In the genomic region with DNA sequence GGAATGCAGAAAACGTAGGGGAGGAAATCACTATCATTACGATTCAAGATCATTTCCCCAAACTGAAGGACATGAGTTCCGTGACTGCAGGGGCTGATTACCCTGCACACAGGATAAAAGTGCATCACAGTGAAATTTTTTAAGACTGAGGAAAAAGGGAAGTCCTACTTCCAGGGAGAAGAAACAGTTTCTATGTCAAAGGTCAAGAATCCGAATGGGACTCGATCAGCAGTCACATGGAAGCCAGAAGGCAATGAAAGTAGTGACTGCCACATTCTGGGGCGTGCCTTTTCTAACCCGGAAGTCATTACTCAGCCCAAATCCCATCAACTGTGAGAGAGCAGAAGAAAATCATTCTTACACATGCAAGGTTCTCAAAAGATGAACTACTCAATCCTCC, we compare ENCODE assay signal across 11 cellular contexts. TPM values are rescaled to one million over a fixed set of nuclear protein-coding genes. Genes with fewer than 3 reads are reported as not detected.
A peak's percentile ranks its signal among the peaks of the same experiment; 100 is the strongest.
DNase-seq lines count a peak whose midpoint lies in the region; ATAC-seq and TF ChIP-seq lines count a peak whose summit lies in the region.
"Had no signal": no experiment of that assay in that cellular context is flagged by ENCODE, and none has a peak within 500 bp of the region (broad histone marks: within the 10 kb centered on the region; RNA-seq: fewer than 3 reads in every experiment).

No MANE protein-coding gene starts in this region.

- DNase-seq in WTC11 (ENCODE audit: low spot score): no peak
- no peak for DNase-seq in right cardiac atrium
- no peak for DNase-seq in gastrocnemius medialis
- DNase-seq in HuH-7.5 (ENCODE audit: low spot score): no peak
- DNase-seq in NCI-H1417 (lab: John Stamatoyannopoulos, UW): no peak
- DNase-seq: activated naive CD8-positive, alpha-beta T cell treated with anti-CD3 and anti-CD28 coated beads, Interleukin-2, amount 10 ng/mL, durations not matched to agents 7 days and 5 days had no signal

- peak overlapping the region; percentile 24; the same call in 1 of the 2 replicates for H3K27ac ChIP-seq in HEK293 (ENCODE audit: extremely low read depth, low read depth, low read length)
- H3K27ac ChIP-seq in right cardiac atrium (ENCODE audit: low read length): peak overlapping the region; percentile 25
- H3K27ac ChIP-seq in gastrocnemius medialis: peak overlapping the region in 3 of 4 donors; percentile 5 to 44 (median 27)

- H3K36me3 ChIP-seq in HEK293 (ENCODE audit: control insufficient read depth in 2 of 2, insufficient read depth in 1 of 2, low read length in 2 of 2) (no peaks in the 10 kb centered on the region; a peak in 1 of 3 replicates), gastrocnemius medialis (no peaks in the 10 kb centered on the region)

- WGBS in right cardiac atrium: 42% methylated on average over 7 of the region's 7 CpGs

- H3K27me3 ChIP-seq in right cardiac atrium (ENCODE audit: control insufficient read depth, insufficient read depth): no peaks in the 10 kb centered on the region
- H3K27me3 ChIP-seq in gastrocnemius medialis: no peaks in the 10 kb centered on the region

- CTCF ChIA-PET in HEK293 (lab: Yijun Ruan, JAX): no interaction called here
- CTCF ChIA-PET in WTC11 (lab: Charles Lee): no interaction called here

- intact Hi-C loops in right cardiac atrium (cut with DNase I): no loop called here
- intact Hi-C loops in gastrocnemius medialis (cut with DNase I; ENCODE audit: low total_unique reads): no loop called here

- no peak overlapping the region for H3K4me3 Mint-ChIP-seq in WTC11
- H3K4me3 Mint-ChIP-seq: activated naive CD8-positive, alpha-beta T cell treated with anti-CD3 and anti-CD28 coated beads, Interleukin-2, amount 10 ng/mL, durations not matched to agents 7 days and 5 days; nephron; T-helper 2 cell treated with Interferon-gamma antibody and Interleukin-4, amounts not matched to agents 5 μg/mL and 100 μg/mL, for 36 hours had no signal

- no peak for ATAC-seq in WTC11
- peak; percentile 61 to 79 for ATAC-seq in right cardiac atrium
- no peak for ATAC-seq in gastrocnemius medialis
- no peak for ATAC-seq in GM18867 (IDR thresholded peaks at IDR 0.05; ENCODE audit: unreplicated experiment)
- no peak for ATAC-seq in GM21390 (IDR thresholded peaks at IDR 0.05; ENCODE audit: unreplicated experiment)

- TF ChIP-seq CTCF in HEK293 (tag by site-specific recombination; IDR thresholded peaks at IDR 0.05): no peak
- no peak for TF ChIP-seq CTCF in WTC11 (IDR thresholded peaks at IDR 0.05)
- TF ChIP-seq CTCF in gastrocnemius medialis (IDR thresholded peaks at IDR 0.05 in 4 of 5, conservative IDR thresholded peaks at IDR 0.05 in 1 of 5): no peak

- peak overlapping the region; percentile 17; the same call in 1 of the 2 replicates for H3K27ac Mint-ChIP-seq in WTC11
- H3K27ac Mint-ChIP-seq: activated naive CD8-positive, alpha-beta T cell treated with anti-CD3 and anti-CD28 coated beads, Interleukin-2, amount 10 ng/mL, durations not matched to agents 7 days and 5 days; T-helper 2 cell treated with Interferon-gamma antibody and Interleukin-4, amounts not matched to agents 5 μg/mL and 100 μg/mL, for 36 hours had no signal

- H3K9me3 Mint-ChIP-seq in WTC11: no peaks in the 10 kb centered on the region
- H3K9me3 Mint-ChIP-seq: activated naive CD8-positive, alpha-beta T cell treated with anti-CD3 and anti-CD28 coated beads, Interleukin-2, amount 10 ng/mL, durations not matched to agents 7 days and 5 days; nephron; T-helper 2 cell treated with Interferon-gamma antibody and Interleukin-4, amounts not matched to agents 5 μg/mL and 100 μg/mL, for 36 hours had no signal

- H3K4me3 ChIP-seq in HEK293 (ENCODE audit: low read depth, low read length): no peak overlapping the region
- no peak overlapping the region for H3K4me3 ChIP-seq in right cardiac atrium (ENCODE audit: low read length)
- H3K4me3 ChIP-seq in gastrocnemius medialis: no peak overlapping the region

- H3K4me1 Mint-ChIP-seq in WTC11: no peaks in the 10 kb centered on the region; the same call in 1 of the 2 replicates

- H3K4me1 ChIP-seq in HEK293 (ENCODE audit: control insufficient read depth, insufficient read depth, low read length) (peaks cover 9% of the 10 kb centered on the region), right cardiac atrium (ENCODE audit: control insufficient read depth, insufficient read depth, low read length) (peaks cover 5% of the 10 kb centered on the region), gastrocnemius medialis (peaks cover 15 to 17% of the 10 kb centered on the region in 2 donors)

- H3K9me3 ChIP-seq in HEK293 (ENCODE audit: control insufficient read depth, insufficient read depth, low read depth, low read length) (no peaks in the 10 kb centered on the region), right cardiac atrium (ENCODE audit: control insufficient read depth, low read length) (no peaks in the 10 kb centered on the region), gastrocnemius medialis (no peaks in the 10 kb centered on the region)

- no peaks in the 10 kb centered on the region for H3K36me3 Mint-ChIP-seq in WTC11

- no peak for TF ChIP-seq POLR2A in gastrocnemius medialis (IDR thresholded peaks at IDR 0.05)

- POLR2A ChIA-PET in HEK293 (lab: Yijun Ruan, JAX): no interaction called here
- POLR2A ChIA-PET in WTC11 (lab: Charles Lee): interaction anchor here (0.9 kb wide), 1 partner anchor 13 kb away, joined by 3 read pairs; the partner anchor contains the start of gene CYB5D2

- H3K27me3 Mint-ChIP-seq in WTC11 (ENCODE audit: low read depth): no peaks in the 10 kb centered on the region
- H3K27me3 Mint-ChIP-seq: activated naive CD8-positive, alpha-beta T cell treated with anti-CD3 and anti-CD28 coated beads, Interleukin-2, amount 10 ng/mL, durations not matched to agents 7 days and 5 days had no signal

- in situ Hi-C loops in gastrocnemius medialis (cut with MboI; ENCODE audit: low sequenced_read_pairs in 4 of 4): no loop called here

TF ChIP-seq in WTC11, 78 proteins besides CTCF, POLR2A, EP300 and RAD21:
- TF ChIP-seq RORB (CRISPR knock-in tag; IDR thresholded peaks at IDR 0.05): no peak
- no peak for TF ChIP-seq NFATC4 (CRISPR knock-in tag; IDR thresholded peaks at IDR 0.05)
- no peak for TF ChIP-seq TEAD1 (CRISPR knock-in tag; IDR thresholded peaks at IDR 0.05)
- no peak for TF ChIP-seq ZNF219 (CRISPR knock-in tag; IDR thresholded peaks at IDR 0.05; ENCODE audit: borderline replicate concordance)
- no peak for TF ChIP-seq E2F1 (CRISPR knock-in tag; IDR thresholded peaks at IDR 0.05)
- no peak for TF ChIP-seq AR (CRISPR knock-in tag; IDR thresholded peaks at IDR 0.05)
- no peak for TF ChIP-seq FOXP4 (CRISPR knock-in tag; IDR thresholded peaks at IDR 0.05)

RNA-seq across cellular contexts. Expression of gene ZZEF1, which starts 12.1 kb away (rescaled TPM):
- 16.3 to 24.1 TPM (median 17.5 TPM) in 3 replicates for total RNA-seq in WTC11 (2021)
- total RNA-seq in right cardiac atrium: 10 to 100 TPM; 29.1 to 37.5 (median 32.7) TPM
- polyA plus RNA-seq in right cardiac atrium: 15.2 TPM
- total RNA-seq in gastrocnemius medialis: 10 to 100 TPM; 66.9 to 84.6 (median 73.5) TPM

RNA-seq across cellular contexts. Expression of gene CYB5D2, which starts 12.3 kb away (rescaled TPM):
- total RNA-seq in WTC11 (2021) (7.8 to 9.0 TPM (median 8.8 TPM) in 3 replicates), right cardiac atrium (10 to 100 TPM; 11.2 to 17.0 (median 12.8) TPM), gastrocnemius medialis (10 to 100 TPM in 3 of 4 donors, 1 to 10 TPM in 1; 9.5 to 24.0 (median 18.6) TPM)
- polyA plus RNA-seq in right cardiac atrium: 22.3 TPM

Comparison
In these comparisons a context has a peak if more than half of its experiments do, and no peak if none do; other contexts are left out.
1. ATAC-seq: peak in right cardiac atrium (2 of 2); none in WTC11 (single experiment), gastrocnemius medialis (0 of 2), GM18867 (single experiment) and GM21390 (single experiment).
2. Peak in every context shown above with its lines, with median percentiles within 50 percentile points of each other: H3K27ac ChIP-seq.